In genomic region chrX:136269921-136270320, GRCh38 we compare ENCODE assay signal across 32 cellular contexts. TPM values are rescaled to one million over a fixed set of nuclear protein-coding genes. Genes with fewer than 3 reads are reported as not detected.
"Had no signal": no experiment of that assay in that cellular context is flagged by ENCODE, and none has a peak within 500 bp of the region (broad histone marks: within the 10 kb centered on the region; RNA-seq: fewer than 3 reads in every experiment).

No MANE protein-coding gene starts in this region.

- ATAC-seq: esophagus mucosa; gastrocnemius medialis; heart right ventricle; left cardiac atrium; left lung; left ventricle myocardium superior; lower lobe of right lung; naive thymus-derived CD4-positive, alpha-beta T cell had no signal

- H3K9me3 ChIP-seq: colonic mucosa, esophagus squamous epithelium, gastrocnemius medialis, heart right ventricle, left lung, lower lobe of right lung had no signal

- H3K36me3 ChIP-seq: colonic mucosa, esophagus squamous epithelium, gastrocnemius medialis, heart right ventricle, left lung, lower lobe of right lung had no signal

- H3K4me3 ChIP-seq: colonic mucosa, dorsolateral prefrontal cortex, esophagus squamous epithelium, gastrocnemius medialis, heart right ventricle, left lung, lower lobe of right lung had no signal

- H3K27me3 Mint-ChIP-seq: dendritic cell treated with granulocyte-macrophage colony-stimulating factor and Interleukin-4, amounts not matched to agents 40 ng/mL and 50 ng/mL, for 4 days; memory B cell; naive thymus-derived CD4-positive, alpha-beta T cell had no signal

- FAIRE-seq: islet of Langerhans, keratinocyte had no signal

- H3K36me3 Mint-ChIP-seq: memory B cell; naive thymus-derived CD4-positive, alpha-beta T cell had no signal

- H3K27me3 ChIP-seq: colonic mucosa, esophagus squamous epithelium, gastrocnemius medialis, left lung had no signal

- DNase-seq: colonic mucosa; cortex of kidney; dorsolateral prefrontal cortex; effector CD4-positive, alpha-beta T cell; effector memory CD4-positive, alpha-beta T cell; erythroblast; esophagus squamous epithelium; foreskin fibroblast; foreskin melanocyte; gastrocnemius medialis; glutamatergic neuron; head of caudate nucleus; heart right ventricle; hippocampal formation; left cardiac atrium; left lung; left ventricle myocardium superior; lower lobe of right lung; mammary epithelial cell; mesendoderm; midbrain; naive thymus-derived CD4-positive, alpha-beta T cell had no signal

- H3K4me1 ChIP-seq: colonic mucosa, esophagus squamous epithelium, gastrocnemius medialis, heart right ventricle, left lung, lower lobe of right lung had no signal

- H3K4me3 Mint-ChIP-seq: dendritic cell treated with granulocyte-macrophage colony-stimulating factor and Interleukin-4, amounts not matched to agents 40 ng/mL and 50 ng/mL, for 4 days; memory B cell; naive thymus-derived CD4-positive, alpha-beta T cell had no signal

- H3K9me3 Mint-ChIP-seq: dendritic cell treated with granulocyte-macrophage colony-stimulating factor and Interleukin-4, amounts not matched to agents 40 ng/mL and 50 ng/mL, for 4 days; memory B cell had no signal

- H3K27ac ChIP-seq: colonic mucosa, dorsolateral prefrontal cortex, epithelial cell of prostate, esophagus squamous epithelium, gastrocnemius medialis, heart right ventricle, left lung, lower lobe of right lung had no signal

- H3K27ac Mint-ChIP-seq: dendritic cell treated with granulocyte-macrophage colony-stimulating factor and Interleukin-4, amounts not matched to agents 40 ng/mL and 50 ng/mL, for 4 days; memory B cell; naive thymus-derived CD4-positive, alpha-beta T cell had no signal

RNA-seq across cellular contexts. Expression of gene ADGRG4, which starts 30.8 kb away (rescaled TPM):
- total RNA-seq: esophagus mucosa; kidney epithelial cell; left ventricle myocardium superior; lower leg skin; mononuclear cell; mucosa of gallbladder; naive thymus-derived CD4-positive, alpha-beta T cell had no signal
- polyA plus RNA-seq: heart right ventricle; keratinocyte; mammary epithelial cell; naive thymus-derived CD4-positive, alpha-beta T cell had no signal
